Comparison of ENCODE assay signal across 14 cellular contexts in genomic region chr12:53214687-53215455, GRCh38. TPM values are rescaled to one million over a fixed set of nuclear protein-coding genes. Genes with fewer than 3 reads are reported as not detected.
DNase-seq lines count a peak whose midpoint lies in the region; ATAC-seq and TF ChIP-seq lines count a peak whose summit lies in the region.
"Had no signal": no experiment of that assay in that cellular context is flagged by ENCODE, and none has a peak within 500 bp of the region (broad histone marks: within the 10 kb centered on the region; RNA-seq: fewer than 3 reads in every experiment).

No MANE protein-coding gene starts in this region.

- H3K9me3 Mint-ChIP-seq in T-helper 1 cell treated with Interleukin-12 subunit alpha and Interleukin-12 subunit beta and Interleukin-4 antibody, amounts not matched to agents 30 μg/mL and 1 μg/mL, for 36 hours, result no peaks in the 10 kb centered on the region
- no peaks in the 10 kb centered on the region for H3K9me3 Mint-ChIP-seq in activated naive CD8-positive, alpha-beta T cell (ENCODE audit: low read depth)

- H3K27me3 ChIP-seq in stomach smooth muscle (ENCODE audit: control insufficient read depth in 1 of 2, insufficient read depth in 2 of 2, low read length in 2 of 2), result no peaks in the 10 kb centered on the region
- peaks cover 4 to 38% (median 20%) of the 10 kb centered on the region in 3 experiments for H3K27me3 ChIP-seq in neuronal stem cell (ENCODE audit: control insufficient read depth in 3 of 3, insufficient read depth in 3 of 3, low read depth in 1 of 3, low read length in 3 of 3)

- H3K4ac ChIP-seq in neuronal stem cell (ENCODE audit: low read length), result no peak overlapping the region

- intact Hi-C loops in left ventricle myocardium superior (cut with micrococcal nuclease), result loop anchor here (5.0 kb wide), 2 partner anchors 37 to 72 kb away; a partner anchor contains a TSS

- H2BK120ac ChIP-seq in neuronal stem cell (ENCODE audit: low read depth, low read length), result no peak overlapping the region

- H3K27me3 Mint-ChIP-seq in T-helper 1 cell treated with Interleukin-12 subunit alpha and Interleukin-12 subunit beta and Interleukin-4 antibody, amounts not matched to agents 30 μg/mL and 1 μg/mL, for 36 hours (ENCODE audit: low read depth), result no peaks in the 10 kb centered on the region
- no peaks in the 10 kb centered on the region for H3K27me3 Mint-ChIP-seq in activated naive CD8-positive, alpha-beta T cell

- no peak overlapping the region for H2BK15ac ChIP-seq in neuronal stem cell (ENCODE audit: low read length)

- no peak overlapping the region for H2BK5ac ChIP-seq in neuronal stem cell (ENCODE audit: low read length)

- no peak for DNase-seq in T-helper 1 cell
- DNase-seq in left ventricle myocardium superior, result peak; percentile 82
- no peak for DNase-seq in HEK293T (ENCODE audit: extremely low spot score)
- DNase-seq in neuronal stem cell (ENCODE audit: low spot score), result no peak
- DNase-seq in NCI-H1930 (lab: John Stamatoyannopoulos, UW), result no peak
- DNase-seq: DMS 273 treated with DMSO at 0.1 percent for 48 hours; NCI-H226; PC-9; stimulated activated CD4-positive, alpha-beta T cell treated with anti-CD3 and anti-CD28 coated beads, Interleukin-1b, Interleukin-23, amount 100 ng/mL, for 48 hours; stimulated activated naive CD4-positive, alpha-beta T cell treated with Interleukin-2 at 50 U/mL for 16 hours had no signal

- WGBS in neuronal stem cell (ENCODE audit: extremely low coverage in 2 of 2, insufficient read length in 2 of 2, insufficient replicate concordance in 1 of 2), 2 donors, result no CpG with 5 or more reads among the region's 12 CpGs

- peaks cover 72% of the 10 kb centered on the region for H3K4me1 Mint-ChIP-seq in T-helper 1 cell treated with Interleukin-12 subunit alpha and Interleukin-12 subunit beta and Interleukin-4 antibody, amounts not matched to agents 30 μg/mL and 1 μg/mL, for 36 hours (ENCODE audit: low read depth)
- H3K4me1 Mint-ChIP-seq in activated naive CD8-positive, alpha-beta T cell (ENCODE audit: low read depth), result peaks cover 64% of the 10 kb centered on the region

- H3K79me1 ChIP-seq in neuronal stem cell (ENCODE audit: low read depth, low read length), result no peaks in the 10 kb centered on the region

- no peak overlapping the region for H3K18ac ChIP-seq in neuronal stem cell (ENCODE audit: low read length)

- H3K14ac ChIP-seq in neuronal stem cell (ENCODE audit: low read length), result no peak overlapping the region

- H3K4me3 ChIP-seq in stomach smooth muscle (ENCODE audit: low read length in 2 of 2), result no peak overlapping the region
- H3K4me3 ChIP-seq in neuronal stem cell (ENCODE audit: low read length in 2 of 2), result no peak overlapping the region
- H3K4me3 ChIP-seq: PC-9 had no signal

- no peak overlapping the region for H2AFZ ChIP-seq in neuronal stem cell (ENCODE audit: low read length)
- H2AFZ ChIP-seq: PC-9 had no signal

- H3K36me3 ChIP-seq in stomach smooth muscle (ENCODE audit: control insufficient read depth in 2 of 2, insufficient read depth in 2 of 2, low read length in 2 of 2) (peaks cover 45 to 49% of the 10 kb centered on the region in 2 donors), neuronal stem cell (replicated peaks in 1 of 2; ENCODE audit: control insufficient read depth in 2 of 2, insufficient read depth in 2 of 2, low read length in 2 of 2) (no peaks in the 10 kb centered on the region)

- H3K9me3 ChIP-seq in stomach smooth muscle (ENCODE audit: control insufficient read depth in 2 of 2, low read length in 2 of 2) (no peaks in the 10 kb centered on the region), neuronal stem cell (replicated peaks in 1 of 2; ENCODE audit: control insufficient read depth in 2 of 2, insufficient read depth in 1 of 2, low read depth in 1 of 2, low read length in 2 of 2) (no peaks in the 10 kb centered on the region)

- no peak overlapping the region for H2AK5ac ChIP-seq in neuronal stem cell (ENCODE audit: low read depth, low read length)

- H3K27ac ChIP-seq in stomach smooth muscle (ENCODE audit: low read length) (peak overlapping the region; percentile 24), neuronal stem cell (replicated peaks; ENCODE audit: low read length) (no peak overlapping the region)

- CTCF ChIA-PET in HEK293T (lab: Yijun Ruan, JAX), result interaction anchor here (1.0 to 5.0 kb wide), 6 partner anchors 37 to 78 kb away, joined by 3 to 70 read pairs (median 10); partner anchors contain the start of gene ESPL1

- no peak overlapping the region for H3K4me3 Mint-ChIP-seq in T-helper 1 cell treated with Interleukin-12 subunit alpha and Interleukin-12 subunit beta and Interleukin-4 antibody, amounts not matched to agents 30 μg/mL and 1 μg/mL, for 36 hours
- H3K4me3 Mint-ChIP-seq in activated naive CD8-positive, alpha-beta T cell, result no peak overlapping the region

- no peak overlapping the region for H2BK12ac ChIP-seq in neuronal stem cell (ENCODE audit: low read length)

- H4K91ac ChIP-seq in neuronal stem cell (ENCODE audit: low read depth, low read length, poor library complexity), result no peak overlapping the region

- H3K36me3 Mint-ChIP-seq in T-helper 1 cell treated with Interleukin-12 subunit alpha and Interleukin-12 subunit beta and Interleukin-4 antibody, amounts not matched to agents 30 μg/mL and 1 μg/mL, for 36 hours (ENCODE audit: low read depth), result peaks cover 68% of the 10 kb centered on the region
- no peaks in the 10 kb centered on the region for H3K36me3 Mint-ChIP-seq in activated naive CD8-positive, alpha-beta T cell

- H3K9ac ChIP-seq in stomach smooth muscle (ENCODE audit: low read length in 2 of 2) (no peak overlapping the region), neuronal stem cell (ENCODE audit: low read depth, low read length, poor library complexity) (no peak overlapping the region)

- H4K8ac ChIP-seq in neuronal stem cell (ENCODE audit: low read depth, low read length), result no peak overlapping the region

- POLR2A ChIA-PET in HEK293T (lab: Yijun Ruan, JAX), result interaction anchor here (0.9 to 2.3 kb wide), 4 partner anchors 37 to 107 kb away, joined by 3 to 20 read pairs (median 10); partner anchors contain the start of genes AAAS, ESPL1 and PFDN5

- H3K4me1 ChIP-seq in stomach smooth muscle (ENCODE audit: control insufficient read depth, insufficient read depth, low read length), result peaks cover 53% of the 10 kb centered on the region
- H3K4me1 ChIP-seq in neuronal stem cell (ENCODE audit: control insufficient read depth in 2 of 2, insufficient read depth in 1 of 2, low read depth in 1 of 2, low read length in 2 of 2), result peaks cover 23 to 27% of the 10 kb centered on the region in 2 donors

- peak overlapping the region; percentile 29 for H3K27ac Mint-ChIP-seq in T-helper 1 cell treated with Interleukin-12 subunit alpha and Interleukin-12 subunit beta and Interleukin-4 antibody, amounts not matched to agents 30 μg/mL and 1 μg/mL, for 36 hours
- H3K27ac Mint-ChIP-seq in activated naive CD8-positive, alpha-beta T cell, result peak overlapping the region; percentile 78

- no peak overlapping the region for H3K23ac ChIP-seq in neuronal stem cell (ENCODE audit: low read depth, low read length, poor library complexity)

- no peak overlapping the region for H3K4me2 ChIP-seq in neuronal stem cell (ENCODE audit: insufficient read depth, low read length, poor library complexity, severe bottlenecking)
- H3K4me2 ChIP-seq: PC-9 had no signal

- ATAC-seq in left ventricle myocardium superior, result peak; percentile 65

TF ChIP-seq in HEK293T, 16 proteins besides CTCF, POLR2A, EP300 and RAD21:
- TF ChIP-seq PKNOX1 (IDR thresholded peaks at IDR 0.05) (no peak), LEF1 (IDR thresholded peaks at IDR 0.05; ENCODE audit: borderline replicate concordance) (no peak), ZNF384 (IDR thresholded peaks at IDR 0.05) (no peak), NFRKB (IDR thresholded peaks at IDR 0.05) (no peak)

RNA-seq across cellular contexts. Expression of gene ITGB7, which starts 7.8 kb away (rescaled TPM):
- total RNA-seq in left ventricle myocardium superior, result 1.3 TPM
- polyA plus RNA-seq in neuronal stem cell (2013, experiment 1 of 2), result 0.07 TPM
- polyA plus RNA-seq in neuronal stem cell (2013, experiment 2 of 2), result 0.03 TPM
- total RNA-seq: fibroblast of villous mesenchyme had no signal

RNA-seq across cellular contexts. Expression of gene RARG, which starts 17.1 kb away (rescaled TPM):
- 16.9 TPM for total RNA-seq in left ventricle myocardium superior
- polyA plus RNA-seq in neuronal stem cell (2013, experiment 1 of 2), result 11.1 TPM
- 10.9 TPM for polyA plus RNA-seq in neuronal stem cell (2013, experiment 2 of 2)

RNA-seq across cellular contexts. Expression of gene CSAD, which starts 34.1 kb away (rescaled TPM):
- total RNA-seq in left ventricle myocardium superior, result 9.6 TPM
- polyA plus RNA-seq in neuronal stem cell (2013, experiment 1 of 2), result 14.3 TPM
- 14.1 TPM for polyA plus RNA-seq in neuronal stem cell (2013, experiment 2 of 2)

RNA-seq across cellular contexts. Expression of gene ZNF740, which starts 34.3 kb away (rescaled TPM):
- 31.6 TPM for total RNA-seq in left ventricle myocardium superior
- 19.7 TPM for polyA plus RNA-seq in neuronal stem cell (2013, experiment 1 of 2)
- polyA plus RNA-seq in neuronal stem cell (2013, experiment 2 of 2), result 19.5 TPM

RNA-seq across cellular contexts. Expression of gene ESPL1, which starts 53.2 kb away (rescaled TPM):
- 0.17 TPM for total RNA-seq in left ventricle myocardium superior
- polyA plus RNA-seq in neuronal stem cell (2013, experiment 1 of 2), result 14.2 TPM
- 14.1 TPM for polyA plus RNA-seq in neuronal stem cell (2013, experiment 2 of 2)
